ENCODE assay signal across 8 cellular contexts in the genomic region with DNA sequence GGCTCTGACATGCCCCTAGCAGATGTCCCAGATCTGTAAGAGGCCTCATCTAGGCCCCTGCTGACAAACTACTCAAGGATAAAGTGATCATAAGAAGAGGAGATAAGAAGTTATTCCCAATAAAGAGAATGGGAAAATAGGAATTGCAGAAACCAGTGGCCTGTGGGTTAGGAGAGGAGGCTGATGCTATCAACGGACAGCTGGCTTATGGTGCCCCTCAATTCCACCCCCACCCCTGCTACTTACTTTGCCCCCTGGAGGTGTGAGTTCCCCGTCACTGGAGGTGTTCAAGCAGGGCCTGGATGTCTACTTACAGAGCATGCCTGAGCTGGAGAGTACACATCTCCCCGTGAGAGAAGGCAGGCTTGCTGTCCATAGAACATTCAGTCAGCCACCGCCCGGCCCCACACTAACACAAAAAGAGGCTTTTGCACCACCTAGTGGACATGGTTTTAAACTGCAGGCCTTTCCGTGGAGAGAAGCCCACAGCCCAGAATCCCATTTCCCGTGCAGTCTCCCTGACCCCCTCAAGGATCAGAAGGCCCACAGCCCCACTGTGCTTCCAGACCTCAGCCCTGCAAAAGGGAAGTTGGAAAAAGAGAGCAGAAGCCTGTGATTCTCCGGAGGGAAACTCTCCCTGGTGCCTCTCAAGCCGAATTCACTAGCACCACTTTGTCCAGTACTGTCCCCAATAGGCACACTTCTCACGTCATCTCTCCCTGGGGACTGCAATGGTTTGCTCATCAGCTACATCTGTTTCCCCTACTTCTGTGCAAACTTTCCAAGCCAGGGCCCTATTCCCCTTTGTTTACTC. TPM values are rescaled to one million over a fixed set of nuclear protein-coding genes. Genes with fewer than 3 reads are reported as not detected.
DNase-seq lines count a peak whose midpoint lies in the region; ATAC-seq, FAIRE-seq and TF ChIP-seq lines count a peak whose summit lies in the region.

No MANE protein-coding gene starts in this region.

- TF ChIP-seq EP300 in HepG2 (IDR thresholded peaks at IDR 0.05; ENCODE audit: low read depth in 2 of 2, low read length in 2 of 2) (no peak), HepG2 (CRISPR knock-in tag; IDR thresholded peaks at IDR 0.05; ENCODE audit: borderline replicate concordance) (no peak)

- H3K36me3 ChIP-seq in HepG2 (replicated peaks in 1 of 2; ENCODE audit: control insufficient read depth in 1 of 2, insufficient read depth in 2 of 2, low read length in 2 of 2): no peaks in the 10 kb centered on the region

- no peak overlapping the region for H3K4me3 ChIP-seq in choroid plexus epithelial cell (ENCODE audit: low read depth, low read length)
- no peak overlapping the region for H3K4me3 ChIP-seq in HepG2 (replicated peaks in 1 of 3; ENCODE audit: insufficient read depth in 1 of 3, low read depth in 2 of 3, low read length in 3 of 3)

- H3K9ac ChIP-seq in HepG2 (ENCODE audit: insufficient read depth, low read depth, low read length): no peak overlapping the region

- peaks cover 23% of the 10 kb centered on the region for H3K4me1 ChIP-seq in HepG2 (ENCODE audit: insufficient read depth, low read length)

- TF ChIP-seq POLR2A in HepG2 (IDR thresholded peaks at IDR 0.05; ENCODE audit: insufficient read depth in 1 of 2, low read depth in 2 of 2, low read length in 2 of 2): no peak

- TF ChIP-seq CTCF in choroid plexus epithelial cell (conservative IDR thresholded peaks at IDR 0.05; ENCODE audit: low read depth, low read length) (peak; percentile 87), HepG2 (CRISPR knock-in tag; IDR thresholded peaks at IDR 0.05) (peak; percentile 97)

- WGBS in HepG2 (ENCODE audit: low lambda C conversion rate): 5% methylated on average over 10 of the region's 10 CpGs

- no peaks in the 10 kb centered on the region for H3K9me3 ChIP-seq in HepG2 (ENCODE audit: low read length)

- POLR2A ChIA-PET in HepG2 (lab: Yijun Ruan, JAX): interaction anchor here (0.7 kb wide), 1 partner anchor 234 kb away, joined by 3 read pairs; no protein-coding TSS in a partner anchor

- H3K4me2 ChIP-seq in HepG2 (ENCODE audit: low read depth, low read length): peak overlapping the region; percentile 36; the same call in 1 of the 2 replicates

- DNase-seq in DMS79 treated with DMSO at 0.1 percent for 48 hours (lab: John Stamatoyannopoulos, UW) (peak; percentile 79), NCI-H524 (lab: John Stamatoyannopoulos, UW) (peak; percentile 72 to 83), choroid plexus epithelial cell (ENCODE audit: low read depth) (peak; percentile 87), HepG2 (ENCODE audit: low spot score) (peak; percentile 82)
- peak; percentile 82 for DNase-seq in activated CD4-positive, alpha-beta T cell treated with anti-CD3 and anti-CD28 coated beads for 48 hours
- DNase-seq in stimulated activated CD4-positive, alpha-beta T cell treated with anti-CD3 and anti-CD28 coated beads, TNF-alpha, amount 100 ng/mL, for 24 hours (ENCODE audit: low read depth in 3 of 3): peak; percentile 36 to 62 (median 56)

- no peak overlapping the region for H2AFZ ChIP-seq in HepG2 (ENCODE audit: low read length)

- BruUV-seq in HepG2 (replicated peaks; lab: Mats Ljungman, UMichigan): no TSS peak

- ATAC-seq in HG03196 (IDR thresholded peaks at IDR 0.05; ENCODE audit: unreplicated experiment): peak; percentile 45
- peak; percentile 92 for ATAC-seq in HepG2
- no peak for ATAC-seq in HG02623 (IDR thresholded peaks at IDR 0.05; ENCODE audit: unreplicated experiment)

- in situ Hi-C loops in HepG2 (cut with HindIII; ENCODE audit: extremely low pct_ligation_motif_present, low pct_unique_long_range_greater_than_20kb): loop anchor here (5.0 kb wide), 2 partner anchors 58 to 233 kb away; no protein-coding TSS in a partner anchor

- H3K27me3 ChIP-seq in HepG2 (ENCODE audit: control insufficient read depth in 1 of 2, insufficient read depth in 2 of 2, low read length in 2 of 2): 0 out of 5 replicates have a peak, but pooled peaks cover 0 to 2% of the 10 kb centered on the region in 2 experiments

- intact Hi-C loops in HepG2 (cut with micrococcal nuclease; ENCODE audit: unreplicated experiment): loop anchor here (1.0 kb wide), 4 partner anchors 19 to 333 kb away; partner anchors contain the start of gene MAPK14

- no peaks in the 10 kb centered on the region for H3K79me2 ChIP-seq in HepG2 (ENCODE audit: insufficient read depth, low read length)

- no peak overlapping the region for H3K27ac ChIP-seq in HepG2 (ENCODE audit: extremely low read length, insufficient read depth, low read length)

- peak; percentile 94 for TF ChIP-seq RAD21 in HepG2 (CRISPR knock-in tag; IDR thresholded peaks at IDR 0.05)

- CTCF ChIA-PET in HepG2 (lab: Yijun Ruan, JAX; ENCODE audit: low intra/inter-chr PET ratio, low total read pairs): interaction anchor here (1.3 to 4.7 kb wide), 5 partner anchors 20 to 333 kb away, joined by 3 to 100 read pairs (median 6); partner anchors contain the start of gene MAPK14

- FAIRE-seq in HepG2 (lab: Jason Lieb, UNC): peak; percentile 79

- no peaks in the 10 kb centered on the region for H4K20me1 ChIP-seq in HepG2 (ENCODE audit: insufficient read depth, low read length)

TF ChIP-seq in HepG2, 621 proteins besides CTCF, POLR2A, EP300 and RAD21 (continues in another document):
- TF ChIP-seq ZNF34 (CRISPR knock-in tag; IDR thresholded peaks at IDR 0.05; ENCODE audit: borderline replicate concordance) (no peak), ZNF101 (CRISPR knock-in tag; IDR thresholded peaks at IDR 0.05; ENCODE audit: borderline replicate concordance, low read depth) (no peak), NBN (conservative IDR thresholded peaks at IDR 0.05) (no peak), FUBP1 (CRISPR knock-in tag; IDR thresholded peaks at IDR 0.05; ENCODE audit: borderline replicate concordance) (no peak)

RNA-seq across cellular contexts. Expression of gene BNIP5, which starts 23.8 kb away (rescaled TPM):
- not detected in 2 replicates for total RNA-seq in HepG2 (2016; rRNA removed; fragmentation: Illumina TruSeq; extraction: Trizol)
- not detected in 2 replicates for total RNA-seq in HepG2 (2016; cell fraction: cytosol; rRNA removed; fragmentation: Illumina TruSeq; extraction: Trizol; ENCODE audit: low read depth)
- not detected in 2 replicates for total RNA-seq in HepG2 (2016; cell fraction: insoluble cytoplasmic fraction; rRNA removed; fragmentation: Illumina TruSeq; extraction: Trizol)
- not detected in 2 replicates for total RNA-seq in HepG2 (2016; cell fraction: membrane; rRNA removed; fragmentation: Illumina TruSeq; extraction: Trizol)
- total RNA-seq in HepG2 (2016; cell fraction: nucleus; rRNA removed; fragmentation: Illumina TruSeq; extraction: Trizol): not detected in 2 replicates
- polyA plus RNA-seq in HepG2 (2011; rRNA removed): 0.01 TPM in 1 of 2 replicates, not detected in the other
- not detected in 2 replicates for polyA plus RNA-seq in HepG2 (2011; cell fraction: cytosol; rRNA removed)
- 0.03 TPM in 1 of 2 replicates, not detected in the other for polyA plus RNA-seq in HepG2 (2011; cell fraction: nucleus; rRNA removed)
- not detected in 2 replicates for polyA plus RNA-seq in HepG2 (2012)
- not detected in 2 replicates for polyA plus RNA-seq in HepG2 (2016; cell fraction: cytosol; fragmentation: Illumina TruSeq; extraction: Trizol; ENCODE audit: low read depth)
- not detected in 2 replicates for polyA plus RNA-seq in HepG2 (2016; cell fraction: insoluble cytoplasmic fraction; fragmentation: Illumina TruSeq; extraction: Trizol; ENCODE audit: low read depth)
- polyA plus RNA-seq in HepG2 (2016; cell fraction: membrane; fragmentation: Illumina TruSeq; extraction: Trizol; ENCODE audit: low read depth): not detected in 2 replicates
- not detected in 2 replicates for polyA plus RNA-seq in HepG2 (2016; cell fraction: nucleus; fragmentation: Illumina TruSeq; extraction: Trizol; ENCODE audit: insufficient read depth, low read depth)
- 0.16 TPM in 1 of 2 replicates, not detected in the other for polyA minus RNA-seq in HepG2 (2011; rRNA and poly(A)+ RNA removed; ENCODE audit: low replicate concordance)
- not detected in 2 replicates for polyA minus RNA-seq in HepG2 (2011; cell fraction: cytosol; rRNA and poly(A)+ RNA removed)
- polyA minus RNA-seq in HepG2 (2011; cell fraction: nucleus; rRNA and poly(A)+ RNA removed): not detected in 2 replicates

RNA-seq across cellular contexts. Expression of gene ETV7, which starts 27.0 kb away (rescaled TPM):
- not detected in 2 replicates for total RNA-seq in HepG2 (2016; rRNA removed; fragmentation: Illumina TruSeq; extraction: Trizol)
- total RNA-seq in HepG2 (2016; cell fraction: cytosol; rRNA removed; fragmentation: Illumina TruSeq; extraction: Trizol; ENCODE audit: low read depth): not detected in 2 replicates
- total RNA-seq in HepG2 (2016; cell fraction: insoluble cytoplasmic fraction; rRNA removed; fragmentation: Illumina TruSeq; extraction: Trizol): not detected in 2 replicates
- not detected in 2 replicates for total RNA-seq in HepG2 (2016; cell fraction: membrane; rRNA removed; fragmentation: Illumina TruSeq; extraction: Trizol)
- total RNA-seq in HepG2 (2016; cell fraction: nucleus; rRNA removed; fragmentation: Illumina TruSeq; extraction: Trizol): not detected in 2 replicates
- polyA plus RNA-seq in HepG2 (2011; rRNA removed): not detected in 2 replicates
- polyA plus RNA-seq in HepG2 (2011; cell fraction: cytosol; rRNA removed): not detected in 2 replicates
- not detected in 2 replicates for polyA plus RNA-seq in HepG2 (2011; cell fraction: nucleus; rRNA removed)
- polyA plus RNA-seq in HepG2 (2012): 0.09 TPM in 1 of 2 replicates, not detected in the other
- polyA plus RNA-seq in HepG2 (2016; cell fraction: cytosol; fragmentation: Illumina TruSeq; extraction: Trizol; ENCODE audit: low read depth): not detected in 2 replicates
- polyA plus RNA-seq in HepG2 (2016; cell fraction: insoluble cytoplasmic fraction; fragmentation: Illumina TruSeq; extraction: Trizol; ENCODE audit: low read depth): not detected in 2 replicates
- not detected in 2 replicates for polyA plus RNA-seq in HepG2 (2016; cell fraction: membrane; fragmentation: Illumina TruSeq; extraction: Trizol; ENCODE audit: low read depth)
- not detected in 2 replicates for polyA plus RNA-seq in HepG2 (2016; cell fraction: nucleus; fragmentation: Illumina TruSeq; extraction: Trizol; ENCODE audit: insufficient read depth, low read depth)
- polyA minus RNA-seq in HepG2 (2011; rRNA and poly(A)+ RNA removed; ENCODE audit: low replicate concordance): not detected in 2 replicates
- polyA minus RNA-seq in HepG2 (2011; cell fraction: cytosol; rRNA and poly(A)+ RNA removed): not detected in 2 replicates
- polyA minus RNA-seq in HepG2 (2011; cell fraction: nucleus; rRNA and poly(A)+ RNA removed): not detected in 2 replicates
